In genomic region chr1:25828491-25828890, GRCh38 we compare ENCODE assay signal across 9 cellular contexts. TPM values are rescaled to one million over a fixed set of nuclear protein-coding genes. Genes with fewer than 3 reads are reported as not detected.
"Had no signal": no experiment of that assay in that cellular context is flagged by ENCODE, and none has a peak within 500 bp of the region (broad histone marks: within the 10 kb centered on the region; RNA-seq: fewer than 3 reads in every experiment).

No MANE protein-coding gene starts in this region.

- H3K4me2 ChIP-seq: GM23338 had no signal

- H3K4me3 ChIP-seq: GM23338 had no signal

- H3K27ac Mint-ChIP-seq: GM23338, H9, HFFc6, IgD-negative memory B cell had no signal

- FAIRE-seq: H1, H54, HepG2 had no signal

- H3K27ac ChIP-seq: HL-60 had no signal

- H3K4me1 Mint-ChIP-seq: GM23338, H9 had no signal

- DNase-seq: H9, HCEC 1CT, HFFc6 had no signal

- H3K9me3 Mint-ChIP-seq: GM23338, H9, HFFc6, IgD-negative memory B cell had no signal

- H2AFZ ChIP-seq: GM23338 had no signal

- H3K4me3 Mint-ChIP-seq: GM23338, H9, HFFc6, IgD-negative memory B cell had no signal

- ATAC-seq: GM23338, HepG2 had no signal

- H3K27me3 Mint-ChIP-seq: IgD-negative memory B cell had no signal

RNA-seq across cellular contexts. Expression of gene AUNIP, which starts 30.8 kb away (rescaled TPM):
- polyA plus RNA-seq: IgD-negative memory B cell had no signal
